Comparison of ENCODE assay signal across 8 cellular contexts in genomic region chr16:51762081-51762995, GRCh38.
DNase-seq lines count a peak whose midpoint lies in the region; ATAC-seq, FAIRE-seq and TF ChIP-seq lines count a peak whose summit lies in the region.

No MANE protein-coding gene starts in this region.

- TF ChIP-seq CTCF in bronchial epithelial cell (IDR thresholded peaks at IDR 0.05; ENCODE audit: insufficient read depth, low read length, severe bottlenecking): peak; percentile 93

- peak; percentile 88 for ATAC-seq in HG02588 (IDR thresholded peaks at IDR 0.05; ENCODE audit: unreplicated experiment)

- DNase-seq in activated effector memory CD4-positive, alpha-beta T cell treated with anti-CD3 and anti-CD28 coated beads, Interleukin-2, amount 50 U/mL, for 16 hours: peak; percentile 73
- DNase-seq in activated effector memory CD4-positive, alpha-beta T cell treated with Interleukin-2 at 50 U/mL for 16 hours: no peak
- peak; percentile 28 for DNase-seq in MV-4-11 (lab: John Stamatoyannopoulos, UW)
- DNase-seq in SKM-1 treated with dmso at 0.1 percent for 144 hours (lab: John Stamatoyannopoulos, UW; ENCODE audit: unreplicated experiment): peak; percentile 53
- peak; percentile 43 for DNase-seq in bronchial epithelial cell (ENCODE audit: low read depth)
- DNase-seq in kidney glomerular epithelial cell (lab: John Stamatoyannopoulos, UW): peak; percentile 64
- peak in 2 of 3 experiments; percentile 3 to 50 for DNase-seq in stimulated activated CD4-positive, alpha-beta T cell treated with anti-CD3 and anti-CD28 coated beads, TNF-alpha, amount 100 ng/mL, for 24 hours (ENCODE audit: low read depth in 3 of 3)

- no peaks in the 10 kb centered on the region for H3K36me3 ChIP-seq in bronchial epithelial cell (ENCODE audit: control insufficient read depth, insufficient read depth, low read length)

- H3K4me3 ChIP-seq in bronchial epithelial cell (ENCODE audit: low read depth, low read length): no peak overlapping the region

- no peak for FAIRE-seq in bronchial epithelial cell (lab: Jason Lieb, UNC)

- H3K27me3 ChIP-seq in bronchial epithelial cell (ENCODE audit: control insufficient read depth, insufficient read depth, low read length): no peaks in the 10 kb centered on the region
